13 cellular contexts compared by ENCODE assay signal in the genomic region with DNA sequence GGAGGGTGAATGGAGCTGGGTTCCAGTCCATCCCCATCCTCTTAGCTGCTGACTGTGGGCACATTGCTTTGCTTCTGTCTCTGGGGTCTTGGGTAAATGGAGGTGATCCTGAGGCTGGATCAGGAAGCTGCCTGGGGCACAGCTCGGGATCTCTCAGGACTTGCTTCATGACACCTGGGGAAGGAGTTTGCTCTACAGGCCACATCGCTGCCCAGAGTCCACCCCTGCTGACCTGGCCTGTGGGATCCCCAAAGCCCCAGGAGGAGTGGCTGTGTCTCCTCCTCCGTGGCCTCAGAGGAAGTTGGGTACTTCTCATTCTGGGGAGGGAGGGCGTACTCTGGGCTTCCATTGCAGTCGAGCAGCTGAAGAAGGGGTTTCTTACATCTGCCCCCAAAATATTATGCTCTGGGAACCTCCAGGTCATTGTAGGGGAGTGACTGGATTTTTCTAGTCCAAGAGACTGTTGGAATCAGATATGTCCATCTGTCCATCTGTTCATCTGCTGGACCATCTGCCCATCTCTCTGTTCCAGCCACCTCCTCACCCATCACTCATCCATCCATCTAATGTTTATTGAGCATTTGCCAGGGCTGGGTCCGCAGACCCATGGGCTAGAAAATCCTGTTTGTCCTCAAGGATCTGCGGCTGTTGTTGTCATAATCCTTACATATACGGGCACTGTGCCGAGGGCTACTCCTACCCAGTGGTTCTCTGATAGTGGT. TPM values are rescaled to one million over a fixed set of nuclear protein-coding genes. Genes with fewer than 3 reads are reported as not detected.
A peak's percentile ranks its signal among the peaks of the same experiment; 100 is the strongest.
DNase-seq lines count a peak whose midpoint lies in the region; ATAC-seq and TF ChIP-seq lines count a peak whose summit lies in the region.
"Had no signal": no experiment of that assay in that cellular context is flagged by ENCODE, and none has a peak within 500 bp of the region (broad histone marks: within the 10 kb centered on the region; RNA-seq: fewer than 3 reads in every experiment).

No MANE protein-coding gene starts in this region.

- WGBS in esophagus squamous epithelium, 2 donors, result 74 to 76% methylated on average over 6 to 7 of the region's 9 CpGs

- no peak for TF ChIP-seq POLR2A in esophagus squamous epithelium (IDR thresholded peaks at IDR 0.05)

- H4K20me1 ChIP-seq in BLaER1 (peaks cover 36% of the 10 kb centered on the region), osteoblast (ENCODE audit: insufficient read depth, low read length) (peaks cover 19% of the 10 kb centered on the region)

- no peak overlapping the region for H2AFZ ChIP-seq in osteoblast (ENCODE audit: low read length)

- H3K9ac ChIP-seq in BLaER1, result 0 out of 2 replicates have a peak overlapping the region, but pooled peaks have one; percentile 3

- H3K4me1 ChIP-seq in BLaER1 (peaks cover 69% of the 10 kb centered on the region), SJSA1 (replicated peaks) (peaks cover 37% of the 10 kb centered on the region), esophagus squamous epithelium (peaks cover 31 to 80% (median 42%) of the 10 kb centered on the region in 3 donors), osteoblast (ENCODE audit: insufficient read depth, low read length) (peaks cover 34% of the 10 kb centered on the region)

- intact Hi-C loops in esophagus squamous epithelium (cut with DNase I), result no loop called here

- H3K9me3 ChIP-seq in BLaER1 (no peaks in the 10 kb centered on the region), SJSA1 (replicated peaks) (no peaks in the 10 kb centered on the region), esophagus squamous epithelium (no peaks in the 10 kb centered on the region), osteoblast (ENCODE audit: low read depth, low read length) (no peaks in the 10 kb centered on the region)

- H3K79me2 ChIP-seq in osteoblast (ENCODE audit: insufficient read depth, low read length), result peaks cover 20% of the 10 kb centered on the region

- H3K27me3 ChIP-seq in BLaER1 (no peaks in the 10 kb centered on the region), SJSA1 (replicated peaks) (no peaks in the 10 kb centered on the region), esophagus squamous epithelium (no peaks in the 10 kb centered on the region), osteoblast (ENCODE audit: insufficient read depth, low read length) (no peaks in the 10 kb centered on the region)

- H3K4me2 ChIP-seq in BLaER1 (peak overlapping the region; percentile 44), osteoblast (ENCODE audit: insufficient read depth, low read length) (peak overlapping the region; percentile 69)

- H3K27ac ChIP-seq in BLaER1 (no peak overlapping the region), SJSA1 (peak overlapping the region; percentile 90), esophagus squamous epithelium (peak overlapping the region in 3 of 4 donors; percentile 46 to 87 (median 57)), osteoblast (ENCODE audit: low read depth, low read length) (peak overlapping the region; percentile 80)

- H3K36me3 ChIP-seq in BLaER1 (peaks cover 22% of the 10 kb centered on the region; the same call in 1 of the 2 replicates), SJSA1 (peaks cover 2% of the 10 kb centered on the region; the same call in 1 of the 2 replicates), esophagus squamous epithelium (peaks cover 0 to 75% (median 0%) of the 10 kb centered on the region in 3 donors), osteoblast (ENCODE audit: insufficient read depth, low read length) (no peaks in the 10 kb centered on the region)

- no peak for TF ChIP-seq CTCF in esophagus squamous epithelium (IDR thresholded peaks at IDR 0.05)
- TF ChIP-seq CTCF in osteoblast (IDR thresholded peaks at IDR 0.05; ENCODE audit: extremely low read depth, low read depth, low read length), result no peak

- no peak for DNase-seq in SJSA1 (ENCODE audit: low read depth in 1 of 2, low spot score in 2 of 2)
- no peak for DNase-seq in esophagus squamous epithelium (lab: John Stamatoyannopoulos, UW)
- DNase-seq in osteoblast (ENCODE audit: insufficient read length, low spot score, missing footprints), result no peak
- no peak for DNase-seq in glomerular visceral epithelial cell (ENCODE audit: extremely low spot score)
- no peak for DNase-seq in NCI-H748 (lab: John Stamatoyannopoulos, UW; ENCODE audit: unreplicated experiment)
- DNase-seq: activated B cell treated with CpG ODN at 0.5 μM for 24 hours; DMS53; effector memory CD4-positive, alpha-beta T cell; NCI-H1417 treated with DMSO at 0.1 percent for 48 hours; T-helper 1 cell had no signal

- H3K4me3 ChIP-seq in BLaER1 (no peak overlapping the region), SJSA1 (no peak overlapping the region), esophagus squamous epithelium (no peak overlapping the region), osteoblast (ENCODE audit: insufficient read depth, low read length) (no peak overlapping the region)

- ATAC-seq in GM18870 (IDR thresholded peaks at IDR 0.05; ENCODE audit: unreplicated experiment) (no peak), GM19351 (IDR thresholded peaks at IDR 0.05; ENCODE audit: unreplicated experiment) (no peak)

RNA-seq across cellular contexts. Expression of gene ARHGEF10L, which starts 45.9 kb away (rescaled TPM):
- 12.8 and 13.6 TPM in 2 replicates for total RNA-seq in SJSA1 (2014; rRNA removed; shearing (Covaris generic))
- total RNA-seq in esophagus squamous epithelium (10 to 100 TPM; 30.0 to 61.4 (median 44.7) TPM), osteoblast (33.3 and 39.1 TPM in 2 replicates)
